Comparison of ENCODE assay signal across 22 cellular contexts in genomic region chr11:36432747-36433146, GRCh38.
"Had no signal": no experiment of that assay in that cellular context is flagged by ENCODE, and none has a peak within 500 bp of the region (broad histone marks: within the 10 kb centered on the region; RNA-seq: fewer than 3 reads in every experiment).

No MANE protein-coding gene starts in this region.

- H3K4me1 ChIP-seq: ascending aorta, left ventricle myocardium inferior had no signal

- H3K27me3 Mint-ChIP-seq: activated T-helper 17 cell treated with anti-CD3 and anti-CD28 coated beads, Interleukin-2, amount 50 U/mL, for 72 hours had no signal

- H3K27ac ChIP-seq: ascending aorta, gastrocnemius medialis, left ventricle myocardium inferior, thoracic aorta, upper lobe of right lung had no signal

- H3K36me3 Mint-ChIP-seq: activated naive CD8-positive, alpha-beta T cell; WTC11 had no signal

- H3K36me3 ChIP-seq: adrenal gland, ascending aorta, esophagus squamous epithelium, gastrocnemius medialis, left ventricle myocardium inferior, thoracic aorta, upper lobe of right lung had no signal

- DNase-seq: activated naive CD4-positive, alpha-beta T cell; activated T-cell treated with anti-CD3 and anti-CD28 coated beads, Interleukin-2, amount 50 U/mL, for 24 hours; adrenal gland; central memory CD4-positive, alpha-beta T cell; dermis blood vessel endothelial cell; effector CD8-positive, alpha-beta T cell; esophagus squamous epithelium; gastrocnemius medialis; left ventricle myocardium inferior; occipital lobe; retina; spleen; stimulated activated CD4-positive, alpha-beta T cell treated with anti-CD3 and anti-CD28 coated beads, Interleukin-4, amount 100 ng/mL, for 1 hour; stimulated activated naive CD4-positive, alpha-beta T cell treated with Interleukin-2 at 50 U/mL for 16 hours; T-helper 9 cell; upper lobe of right lung had no signal

- H3K9me3 ChIP-seq: adrenal gland, ascending aorta, esophagus squamous epithelium, gastrocnemius medialis, left ventricle myocardium inferior, spleen, thoracic aorta, upper lobe of right lung had no signal

- H3K27me3 ChIP-seq: adrenal gland, ascending aorta, esophagus squamous epithelium, gastrocnemius medialis, spleen, upper lobe of right lung had no signal

- H3K9me3 Mint-ChIP-seq: activated T-cell treated with anti-CD3 and anti-CD28 coated beads, Interleukin-2, amount 50 U/mL, for 24 hours; activated T-helper 17 cell treated with anti-CD3 and anti-CD28 coated beads, Interleukin-2, amount 50 U/mL, for 72 hours; neural crest cell; WTC11 had no signal

- H3K4me3 Mint-ChIP-seq: activated naive CD8-positive, alpha-beta T cell; activated T-cell treated with anti-CD3 and anti-CD28 coated beads, Interleukin-2, amount 50 U/mL, for 24 hours; neural crest cell; WTC11 had no signal

- H3K27ac Mint-ChIP-seq: activated naive CD8-positive, alpha-beta T cell; WTC11 had no signal

- H3K4me3 ChIP-seq: adrenal gland, ascending aorta, esophagus squamous epithelium, gastrocnemius medialis, left ventricle myocardium inferior, spleen, thoracic aorta, upper lobe of right lung had no signal

- H3K4me1 Mint-ChIP-seq: WTC11 had no signal

- ATAC-seq: gastrocnemius medialis, WTC11 had no signal
